ENCODE assay signal across 11 cellular contexts in the genomic region with DNA sequence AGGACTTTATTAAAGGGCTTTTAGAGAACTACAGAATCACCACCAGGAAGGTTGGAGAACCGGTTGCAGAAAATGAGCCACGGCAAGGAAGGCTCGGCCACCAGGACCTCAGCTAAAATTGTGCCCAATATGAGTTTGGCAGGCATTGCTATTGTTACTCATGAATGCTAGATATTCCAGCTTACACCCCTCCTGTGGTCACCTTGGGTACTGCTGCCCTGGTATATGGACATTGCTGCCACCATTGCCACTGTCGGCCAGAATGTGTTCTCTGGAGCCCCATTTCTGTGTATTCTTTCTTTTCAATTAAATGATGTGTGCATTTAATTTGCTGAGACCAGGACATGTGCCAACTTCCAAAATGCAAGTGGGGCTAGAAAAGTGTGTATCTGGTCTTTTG.
DNase-seq lines count a peak whose midpoint lies in the region; ATAC-seq, FAIRE-seq and TF ChIP-seq lines count a peak whose summit lies in the region.
"Had no signal": no experiment of that assay in that cellular context is flagged by ENCODE, and none has a peak within 500 bp of the region (broad histone marks: within the 10 kb centered on the region; RNA-seq: fewer than 3 reads in every experiment).

No MANE protein-coding gene starts in this region.

- H3K4me3 Mint-ChIP-seq in CD14-positive monocyte = no peak overlapping the region
- no peak overlapping the region for H3K4me3 Mint-ChIP-seq in memory B cell
- H3K4me3 Mint-ChIP-seq: IgD-negative memory B cell; stimulated activated naive CD8-positive, alpha-beta T cell treated with anti-CD3 and anti-CD28 coated beads, Interleukin-15, Interleukin-2, amounts not matched to agents 100 ng/mL and 50 ng/mL, for 24 hours had no signal

- TF ChIP-seq CTCF in CD14-positive monocyte (IDR thresholded peaks at IDR 0.05) = peak; percentile 62
- peak; percentile 77 for TF ChIP-seq CTCF in bronchial epithelial cell (IDR thresholded peaks at IDR 0.05; ENCODE audit: insufficient read depth, low read length, severe bottlenecking)

- ATAC-seq in GM19035 (IDR thresholded peaks at IDR 0.05; ENCODE audit: unreplicated experiment) (peak; percentile 62), memory B cell (ENCODE audit: low read depth) (peak; percentile 58), GM21528 (IDR thresholded peaks at IDR 0.05; ENCODE audit: low FRiP score, unreplicated experiment) (no peak)

- H3K4me1 Mint-ChIP-seq in CD14-positive monocyte (no peaks in the 10 kb centered on the region), memory B cell (no peaks in the 10 kb centered on the region)
- H3K4me1 Mint-ChIP-seq: IgD-negative memory B cell had no signal

- TF ChIP-seq POLR2A in H54 (IDR thresholded peaks at IDR 0.05; ENCODE audit: low read depth, low read length) = no peak

- no peaks in the 10 kb centered on the region for H3K27me3 ChIP-seq in bronchial epithelial cell (ENCODE audit: control insufficient read depth, insufficient read depth, low read length)

- DNase-seq in CD14-positive monocyte (ENCODE audit: low spot score) = no peak
- peak; percentile 7 for DNase-seq in HTR-8/SVneo (ENCODE audit: insufficient read length, low spot score)
- DNase-seq in bronchial epithelial cell (ENCODE audit: low read depth) = peak; percentile 48
- peak; percentile 11 to 19 for DNase-seq in memory B cell (ENCODE audit: low spot score in 2 of 2)
- DNase-seq in H54 (ENCODE audit: insufficient read length, low spot score) = no peak
- no peak for DNase-seq in NCI-H345 (lab: John Stamatoyannopoulos, UW)

- H3K36me3 Mint-ChIP-seq in CD14-positive monocyte = no peaks in the 10 kb centered on the region
- H3K36me3 Mint-ChIP-seq in memory B cell = no peaks in the 10 kb centered on the region
- H3K36me3 Mint-ChIP-seq: IgD-negative memory B cell had no signal

- no peak overlapping the region for H3K4me3 ChIP-seq in bronchial epithelial cell (ENCODE audit: low read depth, low read length)

- H3K36me3 ChIP-seq in bronchial epithelial cell (ENCODE audit: control insufficient read depth, insufficient read depth, low read length) = no peaks in the 10 kb centered on the region

- intact Hi-C loops in CD14-positive monocyte (cut with micrococcal nuclease) = no loop called here

- FAIRE-seq in HTR-8/SVneo (lab: Jason Lieb, UNC) (no peak), bronchial epithelial cell (lab: Jason Lieb, UNC) (no peak), H54 (lab: Jason Lieb, UNC) (no peak)
- FAIRE-seq: endometrium had no signal

- H3K27ac Mint-ChIP-seq in CD14-positive monocyte (no peak overlapping the region), memory B cell (no peak overlapping the region)
- H3K27ac Mint-ChIP-seq: IgD-negative memory B cell; stimulated activated naive CD8-positive, alpha-beta T cell treated with anti-CD3 and anti-CD28 coated beads, Interleukin-15, Interleukin-2, amounts not matched to agents 100 ng/mL and 50 ng/mL, for 24 hours had no signal

- no peaks in the 10 kb centered on the region for H3K27me3 Mint-ChIP-seq in CD14-positive monocyte (ENCODE audit: low read depth in 3 of 3)
- H3K27me3 Mint-ChIP-seq in memory B cell = no peaks in the 10 kb centered on the region
- H3K27me3 Mint-ChIP-seq: IgD-negative memory B cell; stimulated activated naive CD8-positive, alpha-beta T cell treated with anti-CD3 and anti-CD28 coated beads, Interleukin-15, Interleukin-2, amounts not matched to agents 100 ng/mL and 50 ng/mL, for 24 hours had no signal

- H3K9me3 Mint-ChIP-seq in CD14-positive monocyte (peaks cover 4 to 12% (median 5%) of the 10 kb centered on the region in 7 donors), memory B cell (peaks cover 5% of the 10 kb centered on the region)

Comparison
In these comparisons a context has a peak if more than half of its experiments do, and no peak if none do; other contexts are left out.
1. DNase-seq: peak in HTR-8/SVneo (single experiment), bronchial epithelial cell (single experiment) and memory B cell (2 of 2); none in CD14-positive monocyte (single experiment), H54 (single experiment) and NCI-H345 (single experiment).